In genomic region chr18:77070627-77071026, GRCh38 we compare ENCODE assay signal across 14 cellular contexts.
A peak's percentile ranks its signal among the peaks of the same experiment; 100 is the strongest.
DNase-seq lines count a peak whose midpoint lies in the region; ATAC-seq and TF ChIP-seq lines count a peak whose summit lies in the region.
"Had no signal": no experiment of that assay in that cellular context is flagged by ENCODE, and none has a peak within 500 bp of the region (broad histone marks: within the 10 kb centered on the region; RNA-seq: fewer than 3 reads in every experiment).

No MANE protein-coding gene starts in this region.

- no peak overlapping the region for H3K23ac ChIP-seq in neuronal stem cell (ENCODE audit: low read depth, low read length, poor library complexity)

- H3K36me3 ChIP-seq in DND-41 (ENCODE audit: insufficient read depth, low read length), result peaks cover 14% of the 10 kb centered on the region; the same call in 1 of the 2 replicates
- no peaks in the 10 kb centered on the region for H3K36me3 ChIP-seq in neuronal stem cell (replicated peaks in 1 of 2; ENCODE audit: control insufficient read depth in 2 of 2, insufficient read depth in 2 of 2, low read length in 2 of 2)

- H3K4me1 ChIP-seq in DND-41 (ENCODE audit: insufficient read depth, low read length) (peaks cover 80% of the 10 kb centered on the region), neuronal stem cell (ENCODE audit: control insufficient read depth in 2 of 2, insufficient read depth in 1 of 2, low read depth in 1 of 2, low read length in 2 of 2) (peaks cover 2 to 19% of the 10 kb centered on the region in 2 donors)
- H3K4me1 ChIP-seq: Caco-2 had no signal

- no peak for TF ChIP-seq CTCF in DND-41 (IDR thresholded peaks at IDR 0.05; ENCODE audit: borderline replicate concordance, extremely low read depth, low read length, poor library complexity, severe bottlenecking)
- TF ChIP-seq CTCF in endothelial cell (IDR thresholded peaks at IDR 0.05; ENCODE audit: unreplicated experiment), result no peak

- H3K36me3 Mint-ChIP-seq in T-helper 1 cell treated with Interleukin-12 subunit alpha and Interleukin-12 subunit beta and Interleukin-4 antibody, amounts not matched to agents 30 μg/mL and 1 μg/mL, for 36 hours (ENCODE audit: low read depth), result peaks cover 38% of the 10 kb centered on the region
- peaks cover 42% of the 10 kb centered on the region for H3K36me3 Mint-ChIP-seq in activated naive CD8-positive, alpha-beta T cell treated with anti-CD3 and anti-CD28 coated beads, Interleukin-2, amount 10 ng/mL, durations not matched to agents 7 days and 5 days
- peaks cover 1% of the 10 kb centered on the region for H3K36me3 Mint-ChIP-seq in endothelial cell (ENCODE audit: low read depth, unreplicated experiment)

- no peak overlapping the region for H4K91ac ChIP-seq in neuronal stem cell (ENCODE audit: low read depth, low read length, poor library complexity)

- no peaks in the 10 kb centered on the region for H3K79me1 ChIP-seq in neuronal stem cell (ENCODE audit: low read depth, low read length)

- no peaks in the 10 kb centered on the region for H4K20me1 ChIP-seq in DND-41 (ENCODE audit: insufficient read depth, low read length)

- POLR2A ChIA-PET in activated naive CD8-positive, alpha-beta T cell treated with anti-CD3 and anti-CD28 coated beads, Interleukin-2, amount 10 ng/mL, durations not matched to agents 7 days and 5 days (lab: Charles Lee), result no interaction called here

- H3K27ac ChIP-seq in DND-41 (ENCODE audit: low read length) (peak overlapping the region; percentile 92), neuronal stem cell (replicated peaks; ENCODE audit: low read length) (no peak overlapping the region)
- H3K27ac ChIP-seq: 22Rv1 had no signal

- no peak overlapping the region for H3K14ac ChIP-seq in neuronal stem cell (ENCODE audit: low read length)

- no peak overlapping the region for H2AK5ac ChIP-seq in neuronal stem cell (ENCODE audit: low read depth, low read length)

- H3K4ac ChIP-seq in neuronal stem cell (ENCODE audit: low read length), result no peak overlapping the region

- peak overlapping the region; percentile 78 for H3K27ac Mint-ChIP-seq in T-helper 1 cell treated with Interleukin-12 subunit alpha and Interleukin-12 subunit beta and Interleukin-4 antibody, amounts not matched to agents 30 μg/mL and 1 μg/mL, for 36 hours
- H3K27ac Mint-ChIP-seq in activated naive CD8-positive, alpha-beta T cell treated with anti-CD3 and anti-CD28 coated beads, Interleukin-2, amount 10 ng/mL, durations not matched to agents 7 days and 5 days, result peak overlapping the region; percentile 37
- no peak overlapping the region for H3K27ac Mint-ChIP-seq in endothelial cell (ENCODE audit: unreplicated experiment)

- H2BK12ac ChIP-seq in neuronal stem cell (ENCODE audit: low read length), result no peak overlapping the region

- H3K9me3 ChIP-seq in DND-41 (ENCODE audit: insufficient read depth, low read length, severe bottlenecking), result no peaks in the 10 kb centered on the region
- peaks cover 0 to 2% of the 10 kb centered on the region in 2 donors for H3K9me3 ChIP-seq in neuronal stem cell (replicated peaks in 1 of 2; ENCODE audit: control insufficient read depth in 2 of 2, insufficient read depth in 1 of 2, low read depth in 1 of 2, low read length in 2 of 2)
- H3K9me3 ChIP-seq: Caco-2 had no signal

- H3K79me2 ChIP-seq in DND-41 (ENCODE audit: insufficient read depth, low read length), result peaks cover 88% of the 10 kb centered on the region

- no peak overlapping the region for H3K9ac ChIP-seq in DND-41 (ENCODE audit: low read depth, low read length)
- H3K9ac ChIP-seq in neuronal stem cell (ENCODE audit: low read depth, low read length, poor library complexity), result no peak overlapping the region

- H3K4me3 Mint-ChIP-seq in T-helper 1 cell treated with Interleukin-12 subunit alpha and Interleukin-12 subunit beta and Interleukin-4 antibody, amounts not matched to agents 30 μg/mL and 1 μg/mL, for 36 hours, result no peak overlapping the region
- no peak overlapping the region for H3K4me3 Mint-ChIP-seq in activated naive CD8-positive, alpha-beta T cell treated with anti-CD3 and anti-CD28 coated beads, Interleukin-2, amount 10 ng/mL, durations not matched to agents 7 days and 5 days
- no peak overlapping the region for H3K4me3 Mint-ChIP-seq in endothelial cell (ENCODE audit: unreplicated experiment)

- peak overlapping the region; percentile 29 for H3K18ac ChIP-seq in neuronal stem cell (ENCODE audit: low read length)

- H2BK5ac ChIP-seq in neuronal stem cell (ENCODE audit: low read length), result no peak overlapping the region

- H3K9me3 Mint-ChIP-seq in T-helper 1 cell treated with Interleukin-12 subunit alpha and Interleukin-12 subunit beta and Interleukin-4 antibody, amounts not matched to agents 30 μg/mL and 1 μg/mL, for 36 hours, result no peaks in the 10 kb centered on the region
- H3K9me3 Mint-ChIP-seq in activated naive CD8-positive, alpha-beta T cell treated with anti-CD3 and anti-CD28 coated beads, Interleukin-2, amount 10 ng/mL, durations not matched to agents 7 days and 5 days, result no peaks in the 10 kb centered on the region
- H3K9me3 Mint-ChIP-seq in endothelial cell (ENCODE audit: unreplicated experiment), result no peaks in the 10 kb centered on the region

- ATAC-seq in DND-41 (ENCODE audit: insufficient read depth, low read depth) (no peak), HG02852 (IDR thresholded peaks at IDR 0.05; ENCODE audit: unreplicated experiment) (no peak)
- ATAC-seq in activated naive CD8-positive, alpha-beta T cell treated with anti-CD3 and anti-CD28 coated beads, Interleukin-2, amount 10 ng/mL, durations not matched to agents 7 days and 5 days (ENCODE audit: low read depth), result no peak
- ATAC-seq: activated CD4-positive, CD25-positive, alpha-beta regulatory T cell treated with anti-CD3 and anti-CD28 coated beads, Interleukin-2, amount 50 U/mL, for 24 hours had no signal

- no peaks in the 10 kb centered on the region for H3K27me3 ChIP-seq in DND-41 (ENCODE audit: insufficient read depth, low read length, poor library complexity)
- peaks cover 0 to 3% (median 0%) of the 10 kb centered on the region in 3 experiments for H3K27me3 ChIP-seq in neuronal stem cell (ENCODE audit: control insufficient read depth in 3 of 3, insufficient read depth in 3 of 3, low read depth in 1 of 3, low read length in 3 of 3)

- H2BK120ac ChIP-seq in neuronal stem cell (ENCODE audit: low read depth, low read length), result no peak overlapping the region

- no peak overlapping the region for H4K8ac ChIP-seq in neuronal stem cell (ENCODE audit: low read depth, low read length)

- DNase-seq in T-helper 1 cell (no peak), DND-41 (no peak), neuronal stem cell (ENCODE audit: low spot score) (no peak), NCI-H128 (lab: John Stamatoyannopoulos, UW; ENCODE audit: unreplicated experiment) (no peak), endothelial cell (ENCODE audit: low spot score) (no peak)
- DNase-seq in activated naive CD8-positive, alpha-beta T cell treated with anti-CD3 and anti-CD28 coated beads, Interleukin-2, amount 10 ng/mL, durations not matched to agents 7 days and 5 days, result no peak
- DNase-seq: activated gamma-delta T cell treated with Interleukin-2 at 50 U/mL for 16 hours, Caco-2, kidney glomerular epithelial cell, NCI-H1092 had no signal

- no peak overlapping the region for H3K4me3 ChIP-seq in DND-41 (ENCODE audit: low read depth in 1 of 2, low read length in 2 of 2)
- H3K4me3 ChIP-seq in neuronal stem cell (ENCODE audit: low read length in 2 of 2), result no peak overlapping the region

- no peak overlapping the region for H3K4me2 ChIP-seq in DND-41 (ENCODE audit: insufficient read depth, low read length)
- no peak overlapping the region for H3K4me2 ChIP-seq in neuronal stem cell (ENCODE audit: insufficient read depth, low read length, poor library complexity, severe bottlenecking)

- H3K4me1 Mint-ChIP-seq in T-helper 1 cell treated with Interleukin-12 subunit alpha and Interleukin-12 subunit beta and Interleukin-4 antibody, amounts not matched to agents 30 μg/mL and 1 μg/mL, for 36 hours (ENCODE audit: low read depth), result peaks cover 88% of the 10 kb centered on the region
- peaks cover 58% of the 10 kb centered on the region for H3K4me1 Mint-ChIP-seq in activated naive CD8-positive, alpha-beta T cell treated with anti-CD3 and anti-CD28 coated beads, Interleukin-2, amount 10 ng/mL, durations not matched to agents 7 days and 5 days
- peaks cover 8% of the 10 kb centered on the region for H3K4me1 Mint-ChIP-seq in endothelial cell (ENCODE audit: unreplicated experiment)

- H2AFZ ChIP-seq in DND-41 (ENCODE audit: low read depth, low read length) (no peak overlapping the region), neuronal stem cell (ENCODE audit: low read length) (no peak overlapping the region)

- H2BK15ac ChIP-seq in neuronal stem cell (ENCODE audit: low read length), result no peak overlapping the region

- no CpG with 5 or more reads among the region's 16 CpGs for WGBS in neuronal stem cell (ENCODE audit: extremely low coverage in 2 of 2, insufficient read length in 2 of 2, insufficient replicate concordance in 1 of 2), 2 donors

- H3K27me3 Mint-ChIP-seq in T-helper 1 cell treated with Interleukin-12 subunit alpha and Interleukin-12 subunit beta and Interleukin-4 antibody, amounts not matched to agents 30 μg/mL and 1 μg/mL, for 36 hours (ENCODE audit: low read depth), result no peaks in the 10 kb centered on the region
- no peaks in the 10 kb centered on the region for H3K27me3 Mint-ChIP-seq in activated naive CD8-positive, alpha-beta T cell treated with anti-CD3 and anti-CD28 coated beads, Interleukin-2, amount 10 ng/mL, durations not matched to agents 7 days and 5 days
- peaks cover 3% of the 10 kb centered on the region for H3K27me3 Mint-ChIP-seq in endothelial cell (ENCODE audit: unreplicated experiment)
